ENCODE assay signal across 13 cellular contexts in genomic region chr10:3895045-3895609, GRCh38.
DNase-seq lines count a peak whose midpoint lies in the region; ATAC-seq, FAIRE-seq and TF ChIP-seq lines count a peak whose summit lies in the region.
"Had no signal": no experiment of that assay in that cellular context is flagged by ENCODE, and none has a peak within 500 bp of the region (broad histone marks: within the 10 kb centered on the region; RNA-seq: fewer than 3 reads in every experiment).

No MANE protein-coding gene starts in this region.

- CTCF ChIA-PET in CD8-positive, alpha-beta T cell (lab: Charles Lee): interaction anchor here (0.9 kb wide), 1 partner anchor 11 kb away, joined by 3 read pairs; no protein-coding TSS in a partner anchor

- no peaks in the 10 kb centered on the region for H3K9me3 ChIP-seq in CD8-positive, alpha-beta T cell (ENCODE audit: low read length)

- FAIRE-seq in bronchial epithelial cell (lab: Jason Lieb, UNC): no peak
- FAIRE-seq: GM12878 had no signal

- H3K27ac Mint-ChIP-seq in CD8-positive, alpha-beta T cell: peak overlapping the region; percentile 2
- peak overlapping the region; percentile 77 for H3K27ac Mint-ChIP-seq in HFFc6
- H3K27ac Mint-ChIP-seq: activated naive CD4-positive, alpha-beta T cell treated with anti-CD3 and anti-CD28 coated beads, Interleukin-2, amount 50 U/mL, for 72 hours had no signal

- no peak for TF ChIP-seq CTCF in CD8-positive, alpha-beta T cell (IDR thresholded peaks at IDR 0.05)
- TF ChIP-seq CTCF in HFFc6 (IDR thresholded peaks at IDR 0.05) (no peak), bronchial epithelial cell (IDR thresholded peaks at IDR 0.05; ENCODE audit: insufficient read depth, low read length, severe bottlenecking) (no peak)

- intact Hi-C loops in CD8-positive, alpha-beta T cell (cut with DNase I, micrococcal nuclease): no loop called here

- H3K27me3 ChIP-seq in CD8-positive, alpha-beta T cell (ENCODE audit: insufficient read depth, low read length): no peaks in the 10 kb centered on the region
- no peaks in the 10 kb centered on the region for H3K27me3 ChIP-seq in bronchial epithelial cell (ENCODE audit: control insufficient read depth, insufficient read depth, low read length)

- POLR2A ChIA-PET in CD8-positive, alpha-beta T cell (lab: Charles Lee): no interaction called here

- H3K4me1 Mint-ChIP-seq in CD8-positive, alpha-beta T cell (ENCODE audit: low read depth): peaks cover 33% of the 10 kb centered on the region
- peaks cover 69% of the 10 kb centered on the region for H3K4me1 Mint-ChIP-seq in HFFc6 (ENCODE audit: low read depth)

- H3K4me3 Mint-ChIP-seq in CD8-positive, alpha-beta T cell: no peak overlapping the region
- peak overlapping the region; percentile 21 for H3K4me3 Mint-ChIP-seq in HFFc6
- H3K4me3 Mint-ChIP-seq: naive B cell had no signal

- no peak overlapping the region for H3K27ac ChIP-seq in CD8-positive, alpha-beta T cell (ENCODE audit: low read depth, low read length)

- peak in 1 of 7 experiments; percentile 21 for DNase-seq in CD8-positive, alpha-beta T cell
- DNase-seq in HFFc6 (peak; percentile 11), bronchial epithelial cell (ENCODE audit: low read depth) (peak; percentile 86), left kidney (ENCODE audit: low read depth, low spot score) (peak; percentile 36), NCI-H2196 treated with DMSO at 0.1 percent for 48 hours (lab: John Stamatoyannopoulos, UW; ENCODE audit: unreplicated experiment) (no peak), SIG-M5 (lab: John Stamatoyannopoulos, UW) (no peak)
- DNase-seq in stimulated activated CD4-positive, alpha-beta T cell treated with anti-CD3 and anti-CD28 coated beads, Interleukin-4, amount 100 ng/mL, for 1 hour: no peak
- DNase-seq: naive B cell, NCI-H526 treated with DMSO at 0.1 percent for 48 hours had no signal

- no peak for ATAC-seq in CD8-positive, alpha-beta T cell
- ATAC-seq in HG03139 (IDR thresholded peaks at IDR 0.05; ENCODE audit: unreplicated experiment): no peak
- ATAC-seq: activated CD4-positive, CD25-positive, alpha-beta regulatory T cell treated with anti-CD3 and anti-CD28 coated beads, Interleukin-2, amount 50 U/mL, for 24 hours; GM12878 had no signal

- peaks cover 13% of the 10 kb centered on the region for H3K4me1 ChIP-seq in CD8-positive, alpha-beta T cell (ENCODE audit: insufficient read depth, low read length)

- H3K9me3 Mint-ChIP-seq in CD8-positive, alpha-beta T cell: no peaks in the 10 kb centered on the region
- H3K9me3 Mint-ChIP-seq in HFFc6: no peaks in the 10 kb centered on the region
- H3K9me3 Mint-ChIP-seq: activated naive CD4-positive, alpha-beta T cell treated with anti-CD3 and anti-CD28 coated beads, Interleukin-2, amount 50 U/mL, for 72 hours had no signal

- H3K4me3 ChIP-seq in CD8-positive, alpha-beta T cell (ENCODE audit: low read depth, low read length): no peak overlapping the region
- H3K4me3 ChIP-seq in bronchial epithelial cell (ENCODE audit: low read depth, low read length): no peak overlapping the region
- H3K4me3 ChIP-seq: GM12878 had no signal

- H3K36me3 ChIP-seq in CD8-positive, alpha-beta T cell (ENCODE audit: insufficient read depth, low read length): no peaks in the 10 kb centered on the region
- H3K36me3 ChIP-seq in bronchial epithelial cell (ENCODE audit: control insufficient read depth, insufficient read depth, low read length): no peaks in the 10 kb centered on the region

- H3K27me3 Mint-ChIP-seq in CD8-positive, alpha-beta T cell (ENCODE audit: low read depth): no peaks in the 10 kb centered on the region
- H3K27me3 Mint-ChIP-seq in HFFc6 (ENCODE audit: insufficient read depth): no peaks in the 10 kb centered on the region; the same call in 1 of the 2 replicates
- H3K27me3 Mint-ChIP-seq: naive B cell had no signal

- no peaks in the 10 kb centered on the region for H3K36me3 Mint-ChIP-seq in CD8-positive, alpha-beta T cell
- H3K36me3 Mint-ChIP-seq in HFFc6 (ENCODE audit: low read depth): no peaks in the 10 kb centered on the region
- H3K36me3 Mint-ChIP-seq: activated naive CD4-positive, alpha-beta T cell treated with anti-CD3 and anti-CD28 coated beads, Interleukin-2, amount 50 U/mL, for 72 hours; naive B cell had no signal

Comparison
In these comparisons a context has a peak if more than half of its experiments do, and no peak if none do; other contexts are left out.
1. DNase-seq: peak in HFFc6 (single experiment), bronchial epithelial cell (single experiment) and left kidney (single experiment); none in NCI-H2196 treated with DMSO at 0.1 percent for 48 hours (single experiment), stimulated activated CD4-positive, alpha-beta T cell treated with anti-CD3 and anti-CD28 coated beads, Interleukin-4, amount 100 ng/mL, for 1 hour (single experiment) and SIG-M5 (single experiment).